Comparison of ENCODE assay signal across 9 cellular contexts in the genomic region with DNA sequence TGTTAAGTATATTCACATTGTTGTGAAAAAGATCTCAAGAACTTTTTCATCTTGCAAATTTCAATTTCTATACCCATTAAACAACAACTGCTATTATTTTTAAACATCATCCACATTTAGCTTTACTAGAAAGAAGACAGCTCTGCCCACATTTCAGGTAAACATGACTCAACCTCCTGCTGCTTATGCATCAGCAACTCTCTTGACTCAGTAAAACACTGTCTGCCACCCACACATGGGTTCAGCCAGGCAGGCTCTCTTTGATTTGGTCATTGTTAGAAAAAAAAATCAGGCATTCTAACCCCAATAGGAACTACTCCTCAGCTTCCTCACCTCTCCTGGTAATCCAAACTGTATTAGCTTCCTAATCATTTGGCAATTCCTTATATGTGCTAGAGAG. TPM values are rescaled to one million over a fixed set of nuclear protein-coding genes. Genes with fewer than 3 reads are reported as not detected.
DNase-seq lines count a peak whose midpoint lies in the region; ATAC-seq and TF ChIP-seq lines count a peak whose summit lies in the region.
"Had no signal": no experiment of that assay in that cellular context is flagged by ENCODE, and none has a peak within 500 bp of the region (broad histone marks: within the 10 kb centered on the region; RNA-seq: fewer than 3 reads in every experiment).

No MANE protein-coding gene starts in this region.

- no peaks in the 10 kb centered on the region for H3K9me3 ChIP-seq in right cardiac atrium (ENCODE audit: control insufficient read depth, low read length)
- no peaks in the 10 kb centered on the region for H3K9me3 ChIP-seq in stomach

- TF ChIP-seq CTCF in GM13977 (IDR thresholded peaks at IDR 0.05; ENCODE audit: extremely low read depth, insufficient read depth, missing control alignments) (no peak), omental fat pad (IDR thresholded peaks at IDR 0.05) (no peak), stomach (IDR thresholded peaks at IDR 0.05) (no peak)

- no peak for TF ChIP-seq POLR2A in stomach (IDR thresholded peaks at IDR 0.05)

- H3K4me1 Mint-ChIP-seq in activated CD4-positive, alpha-beta memory T cell treated with anti-CD3 and anti-CD28 coated beads, Interleukin-2, amount 10 ng/mL, durations not matched to agents 7 days and 5 days = peaks cover 32% of the 10 kb centered on the region

- H3K27me3 Mint-ChIP-seq in activated CD4-positive, alpha-beta memory T cell treated with anti-CD3 and anti-CD28 coated beads, Interleukin-2, amount 10 ng/mL, durations not matched to agents 7 days and 5 days = no peaks in the 10 kb centered on the region

- H3K4me3 Mint-ChIP-seq in activated CD4-positive, alpha-beta memory T cell treated with anti-CD3 and anti-CD28 coated beads, Interleukin-2, amount 10 ng/mL, durations not matched to agents 7 days and 5 days = no peak overlapping the region

- H3K27ac Mint-ChIP-seq in activated CD4-positive, alpha-beta memory T cell treated with anti-CD3 and anti-CD28 coated beads, Interleukin-2, amount 10 ng/mL, durations not matched to agents 7 days and 5 days = no peak overlapping the region

- TF ChIP-seq EP300 in stomach (IDR thresholded peaks at IDR 0.05) = no peak

- H3K27me3 ChIP-seq in right cardiac atrium (ENCODE audit: control insufficient read depth, insufficient read depth) (no peaks in the 10 kb centered on the region), stomach (no peaks in the 10 kb centered on the region)

- intact Hi-C loops in right cardiac atrium (cut with DNase I) (no loop called here), stomach (cut with DNase I; ENCODE audit: low total_unique reads) (no loop called here)

- no peak overlapping the region for H3K27ac ChIP-seq in right cardiac atrium (ENCODE audit: low read length)
- no peak overlapping the region for H3K27ac ChIP-seq in stomach

- DNase-seq in GM13977 (ENCODE audit: low spot score) (peak; percentile 27), omental fat pad (ENCODE audit: low spot score) (no peak), right cardiac atrium (no peak), NCI-H1436 treated with DMSO at 0.1 percent for 48 hours (lab: John Stamatoyannopoulos, UW) (no peak), T-helper 9 cell (no peak), stomach (no peak)
- DNase-seq in activated CD4-positive, alpha-beta memory T cell treated with anti-CD3 and anti-CD28 coated beads, Interleukin-2, amount 10 ng/mL, durations not matched to agents 7 days and 5 days = peak; percentile 40
- DNase-seq: SHP77 treated with DMSO at 0.1 percent for 48 hours had no signal

- H3K36me3 Mint-ChIP-seq in activated CD4-positive, alpha-beta memory T cell treated with anti-CD3 and anti-CD28 coated beads, Interleukin-2, amount 10 ng/mL, durations not matched to agents 7 days and 5 days (ENCODE audit: low read depth) = no peaks in the 10 kb centered on the region

- no peaks in the 10 kb centered on the region for H3K36me3 ChIP-seq in stomach

- H3K4me1 ChIP-seq in right cardiac atrium (ENCODE audit: control insufficient read depth, insufficient read depth, low read length) = peaks cover 3% of the 10 kb centered on the region
- H3K4me1 ChIP-seq in stomach = peaks cover 8 to 12% (median 9%) of the 10 kb centered on the region in 4 donors

- CTCF ChIA-PET in activated CD4-positive, alpha-beta memory T cell treated with anti-CD3 and anti-CD28 coated beads, Interleukin-2, amount 10 ng/mL, durations not matched to agents 7 days and 5 days (lab: Charles Lee) = interaction anchor here (1.0 to 2.6 kb wide), 5 partner anchors 9 to 620 kb away, joined by 3 to 18 read pairs (median 4); a partner anchor contains a TSS

- H3K4me3 ChIP-seq in right cardiac atrium (ENCODE audit: low read length) (no peak overlapping the region), stomach (no peak overlapping the region)

- POLR2A ChIA-PET in activated CD4-positive, alpha-beta memory T cell treated with anti-CD3 and anti-CD28 coated beads, Interleukin-2, amount 10 ng/mL, durations not matched to agents 7 days and 5 days (lab: Charles Lee) = interaction anchor here (1.0 to 2.6 kb wide), 6 partner anchors 10 to 704 kb away, joined by 3 to 22 read pairs (median 5); a partner anchor contains a TSS

- H3K9me3 Mint-ChIP-seq in activated CD4-positive, alpha-beta memory T cell treated with anti-CD3 and anti-CD28 coated beads, Interleukin-2, amount 10 ng/mL, durations not matched to agents 7 days and 5 days = no peaks in the 10 kb centered on the region

- in situ Hi-C loops in GM13977 (cut with MboI; ENCODE audit: low pct_unique_long_range_greater_than_20kb, low sequenced_read_pairs, unreplicated experiment) = no loop called here

- ATAC-seq in HG02642 (IDR thresholded peaks at IDR 0.05; ENCODE audit: poor library complexity, unreplicated experiment) (peak; percentile 40), omental fat pad (ENCODE audit: low FRiP score) (peak; percentile 67), right cardiac atrium (no peak)

RNA-seq across cellular contexts. Expression of a gene that starts 5.1 kb away (rescaled TPM):
- 10 to 100 TPM; 20.6 to 22.2 TPM for total RNA-seq in activated CD4-positive, alpha-beta memory T cell treated with anti-CD3 and anti-CD28 coated beads, Interleukin-2, amount 10 ng/mL, durations not matched to agents 7 days and 5 days
- total RNA-seq in omental fat pad (10 to 100 TPM; 18.2 to 59.1 (median 27.3) TPM), right cardiac atrium (10 to 100 TPM; 12.0 to 19.5 (median 14.6) TPM), stomach (10 to 100 TPM; 11.1 to 32.2 (median 22.3) TPM)
- polyA plus RNA-seq in right cardiac atrium (8.8 TPM), stomach (1 to 10 TPM; 2.4 to 8.4 (median 3.2) TPM)

RNA-seq across cellular contexts. Expression of a gene that starts 17.8 kb away (rescaled TPM):
- total RNA-seq in activated CD4-positive, alpha-beta memory T cell treated with anti-CD3 and anti-CD28 coated beads, Interleukin-2, amount 10 ng/mL, durations not matched to agents 7 days and 5 days = 10 to 100 TPM; 33.0 to 34.7 TPM
- total RNA-seq in omental fat pad (10 to 100 TPM; 22.5 to 32.9 (median 25.6) TPM), right cardiac atrium (10 to 100 TPM; 30.5 to 39.4 (median 35.0) TPM), stomach (10 to 100 TPM; 10.7 to 34.6 (median 25.7) TPM)
- polyA plus RNA-seq in right cardiac atrium (32.1 TPM), stomach (10 to 100 TPM; 30.3 to 39.6 (median 36.3) TPM)

RNA-seq across cellular contexts. Expression of a gene that starts 35.3 kb away (rescaled TPM):
- total RNA-seq in activated CD4-positive, alpha-beta memory T cell treated with anti-CD3 and anti-CD28 coated beads, Interleukin-2, amount 10 ng/mL, durations not matched to agents 7 days and 5 days = not detected
- total RNA-seq in omental fat pad (not detected), right cardiac atrium (not detected), stomach (not detected)
- polyA plus RNA-seq in right cardiac atrium (not detected), stomach (not detected)

RNA-seq across cellular contexts. Expression of a gene that starts 59.5 kb away (rescaled TPM):
- total RNA-seq in activated CD4-positive, alpha-beta memory T cell treated with anti-CD3 and anti-CD28 coated beads, Interleukin-2, amount 10 ng/mL, durations not matched to agents 7 days and 5 days = not detected
- total RNA-seq in omental fat pad (not detected), right cardiac atrium (not detected), stomach (not detected)
- polyA plus RNA-seq in right cardiac atrium (not detected), stomach (not detected)

Comparison
In these comparisons a context has a peak if more than half of its experiments do, and no peak if none do; other contexts are left out.
1. DNase-seq: peak in GM13977 (single experiment) and activated CD4-positive, alpha-beta memory T cell treated with anti-CD3 and anti-CD28 coated beads, Interleukin-2, amount 10 ng/mL, durations not matched to agents 7 days and 5 days (single experiment); none in omental fat pad (single experiment), right cardiac atrium (0 of 3), NCI-H1436 treated with DMSO at 0.1 percent for 48 hours (single experiment), T-helper 9 cell (single experiment) and stomach (single experiment).
2. ATAC-seq: peak in HG02642 (single experiment) and omental fat pad (single experiment); none in right cardiac atrium (0 of 2).